ENCODE assay signal across 9 cellular contexts in the genomic region with DNA sequence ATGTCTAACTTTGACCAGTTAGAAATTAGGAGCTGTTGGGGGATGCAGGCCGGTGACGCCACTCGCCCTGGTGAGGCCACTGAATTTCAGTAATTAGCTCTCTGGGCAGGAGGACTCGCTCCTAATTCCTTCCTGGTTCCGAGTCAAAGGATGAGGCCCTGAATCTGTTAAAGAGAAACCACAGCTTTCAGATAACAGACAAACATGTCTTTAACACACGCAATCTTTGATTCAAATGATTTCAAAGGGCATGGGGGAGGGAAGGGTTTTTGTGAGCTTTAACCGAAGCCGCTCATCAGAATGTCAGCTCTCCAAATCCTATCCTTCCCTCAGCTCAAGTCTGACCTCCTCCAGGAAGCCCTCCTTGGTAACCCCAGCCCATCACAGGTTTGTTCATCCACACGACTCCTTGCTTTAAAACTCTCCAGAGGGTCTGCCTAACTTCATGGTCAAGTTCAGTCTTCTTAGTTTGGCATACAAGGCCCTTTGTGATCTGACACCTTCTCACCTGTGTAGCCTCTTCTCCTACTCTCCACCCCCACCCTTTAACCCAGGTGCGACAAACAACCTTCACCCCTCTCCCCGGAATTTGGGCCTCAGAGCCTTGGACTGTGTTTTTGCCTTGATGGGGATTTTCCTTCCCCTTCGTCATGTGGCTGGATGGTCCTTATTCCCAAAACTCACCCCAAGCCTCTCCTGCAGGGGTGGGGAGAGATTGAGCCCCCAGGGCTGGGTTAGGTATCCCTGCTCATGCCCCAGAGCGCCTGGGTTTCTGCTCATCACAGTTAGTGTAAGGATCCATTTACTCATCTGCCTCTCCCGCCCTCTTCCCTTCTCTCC. TPM values are rescaled to one million over a fixed set of nuclear protein-coding genes. Genes with fewer than 3 reads are reported as not detected.
DNase-seq lines count a peak whose midpoint lies in the region; ATAC-seq, FAIRE-seq and TF ChIP-seq lines count a peak whose summit lies in the region.
"Had no signal": no experiment of that assay in that cellular context is flagged by ENCODE, and none has a peak within 500 bp of the region (broad histone marks: within the 10 kb centered on the region; RNA-seq: fewer than 3 reads in every experiment).

No MANE protein-coding gene starts in this region.

- DNase-seq in activated CD4-positive, alpha-beta T cell treated with anti-CD3 and anti-CD28 coated beads for 36 hours = peak; percentile 44
- no peak for DNase-seq in activated CD4-positive, alpha-beta T cell treated with anti-CD3 and anti-CD28 coated beads for 48 hours
- DNase-seq in OCI-M1 (lab: John Stamatoyannopoulos, UW) (peak; percentile 75), H1 (ENCODE audit: low read depth in 1 of 2, low spot score in 2 of 2) (no peak), superior temporal gyrus (ENCODE audit: extremely low spot score) (no peak)

- no peaks in the 10 kb centered on the region for H3K9me3 ChIP-seq in H1 (ENCODE audit: insufficient read depth in 2 of 2, low read depth in 1 of 2, low read length in 1 of 2)

- H3K4me1 Mint-ChIP-seq in activated CD4-positive, alpha-beta T cell treated with anti-CD3 and anti-CD28 coated beads for 36 hours = peaks cover 86% of the 10 kb centered on the region
- H3K4me1 Mint-ChIP-seq in stimulated activated naive CD8-positive, alpha-beta T cell treated with anti-CD3 and anti-CD28 coated beads, Interleukin-15, Interleukin-2, amounts not matched to agents 100 ng/mL and 50 ng/mL, for 24 hours (ENCODE audit: low read depth) = peaks cover 87% of the 10 kb centered on the region

- no peak overlapping the region for H4K8ac ChIP-seq in H1 (ENCODE audit: extremely low read depth, insufficient read depth, low read length)

- no peak for TF ChIP-seq CTCF in H1 (IDR thresholded peaks at IDR 0.05; ENCODE audit: control extremely low read depth in 1 of 3, insufficient read depth in 1 of 3, low read depth in 1 of 3, low read length in 3 of 3)

- peak overlapping the region; percentile 100 for H3K27ac Mint-ChIP-seq in activated CD4-positive, alpha-beta T cell treated with anti-CD3 and anti-CD28 coated beads for 36 hours
- peak overlapping the region; percentile 99 for H3K27ac Mint-ChIP-seq in stimulated activated naive CD8-positive, alpha-beta T cell treated with anti-CD3 and anti-CD28 coated beads, Interleukin-15, Interleukin-2, amounts not matched to agents 100 ng/mL and 50 ng/mL, for 24 hours

- no peak overlapping the region for H2AK5ac ChIP-seq in H1 (ENCODE audit: low read depth, low read length)

- CTCF ChIA-PET in activated CD4-positive, alpha-beta T cell treated with anti-CD3 and anti-CD28 coated beads for 36 hours (lab: Charles Lee) = interaction anchor here (0.5 to 1.6 kb wide), 10 partner anchors 10 to 204 kb away, joined by 3 to 6 read pairs (median 4); a partner anchor contains a TSS
- CTCF ChIA-PET in H1 (lab: Charles Lee; ENCODE audit: partially characterized antibody) = interaction anchor here (0.6 to 1.6 kb wide), 8 partner anchors 9 to 165 kb away, joined by 3 to 9 read pairs (median 3); no protein-coding TSS in a partner anchor

- H3K36me3 ChIP-seq in H1 (ENCODE audit: control insufficient read depth in 2 of 4, insufficient read depth in 4 of 4, low read length in 3 of 4) = no peaks in the 10 kb centered on the region

- no peaks in the 10 kb centered on the region for H3K27me3 Mint-ChIP-seq in activated CD4-positive, alpha-beta T cell treated with anti-CD3 and anti-CD28 coated beads for 36 hours
- no peaks in the 10 kb centered on the region for H3K27me3 Mint-ChIP-seq in stimulated activated naive CD8-positive, alpha-beta T cell treated with anti-CD3 and anti-CD28 coated beads, Interleukin-15, Interleukin-2, amounts not matched to agents 100 ng/mL and 50 ng/mL, for 24 hours

- H3K23ac ChIP-seq in H1 (ENCODE audit: insufficient read length) = no peak overlapping the region

- H3K27ac ChIP-seq in H1 (ENCODE audit: low read depth, low read length) = no peak overlapping the region

- H3K27me3 ChIP-seq in H1 (replicated peaks in 1 of 4; ENCODE audit: control insufficient read depth in 3 of 4, extremely low read depth in 1 of 4, insufficient read depth in 3 of 4, low read length in 3 of 4) = peaks cover 0 to 21% (median 15%) of the 10 kb centered on the region in 4 experiments; a peak in 5 of 7 replicates

- no peak overlapping the region for H3K4ac ChIP-seq in H1 (replicated peaks; ENCODE audit: insufficient read length, low read depth, low read length)

- H3K14ac ChIP-seq in H1 (ENCODE audit: insufficient read length) = no peak overlapping the region

- peaks cover 0 to 6% (median 5%) of the 10 kb centered on the region in 4 experiments; a peak in 6 of 7 replicates for H3K4me1 ChIP-seq in H1 (replicated peaks in 1 of 4; ENCODE audit: control insufficient read depth in 3 of 4, insufficient read depth in 4 of 4, low read length in 3 of 4)

- TF ChIP-seq EP300 in H1 (IDR thresholded peaks at IDR 0.05; ENCODE audit: borderline replicate concordance in 1 of 2, low read depth in 2 of 2, low read length in 2 of 2) = no peak

- H3K4me2 ChIP-seq in H1 (ENCODE audit: insufficient read depth in 1 of 2, low read depth in 2 of 2, low read length in 2 of 2) = no peak overlapping the region

- 0 out of 2 replicates have a peak overlapping the region, but pooled peaks have one; percentile 48 for H2AFZ ChIP-seq in H1 (ENCODE audit: low read length)

- intact Hi-C loops in activated CD4-positive, alpha-beta T cell treated with anti-CD3 and anti-CD28 coated beads for 36 hours (cut with DNase I, micrococcal nuclease) = loop anchor here in 1 of 2 experiments (1.0 kb wide), 3 partner anchors 14 to 46 kb away; no protein-coding TSS in a partner anchor

- no peaks in the 10 kb centered on the region for H3K79me2 ChIP-seq in H1 (ENCODE audit: control insufficient read depth in 1 of 2, insufficient read depth in 2 of 2, low read length in 2 of 2)

- H4K91ac ChIP-seq in H1 (replicated peaks; ENCODE audit: insufficient read length, low read length) = no peak overlapping the region

- TF ChIP-seq RAD21 in H1 (IDR thresholded peaks at IDR 0.05 in 1 of 2, conservative IDR thresholded peaks at IDR 0.05 in 1 of 2; ENCODE audit: low read depth in 2 of 2, low read length in 2 of 2) = no peak

- WGBS in H1 (ENCODE audit: extremely low coverage in 1 of 2, insufficient coverage in 1 of 2, insufficient read length in 1 of 2, insufficient replicate concordance in 2 of 2, low coverage in 1 of 2, low lambda C conversion rate in 2 of 2, missing lambda C conversion rate in 1 of 2), 2 experiments = 86% methylated on average over 13 of the region's 14 CpGs; no CpG with 5 or more reads in 1 of the 2 experiments

- no peak overlapping the region for H3K9ac ChIP-seq in H1 (replicated peaks in 1 of 4; ENCODE audit: extremely low read depth in 1 of 4, low read depth in 3 of 4, low read length in 3 of 4)

- H3K4me3 Mint-ChIP-seq in activated CD4-positive, alpha-beta T cell treated with anti-CD3 and anti-CD28 coated beads for 36 hours = peak overlapping the region; percentile 67
- peak overlapping the region; percentile 78 for H3K4me3 Mint-ChIP-seq in stimulated activated naive CD8-positive, alpha-beta T cell treated with anti-CD3 and anti-CD28 coated beads, Interleukin-15, Interleukin-2, amounts not matched to agents 100 ng/mL and 50 ng/mL, for 24 hours

- POLR2A ChIA-PET in activated CD4-positive, alpha-beta T cell treated with anti-CD3 and anti-CD28 coated beads for 36 hours (lab: Charles Lee) = interaction anchor here (0.5 to 3.1 kb wide), 14 partner anchors 9 to 179 kb away, joined by 3 to 21 read pairs (median 4); a partner anchor contains a TSS
- POLR2A ChIA-PET in H1 (lab: Charles Lee; ENCODE audit: partially characterized antibody) = interaction anchor here (0.9 to 2.0 kb wide), 6 partner anchors 11 to 20 kb away, joined by 3 to 7 read pairs (median 4); no protein-coding TSS in a partner anchor

- peaks cover 3% of the 10 kb centered on the region; the same call in 1 of the 2 replicates for H3K23me2 ChIP-seq in H1 (ENCODE audit: low read depth, low read length)

- no peaks in the 10 kb centered on the region for H4K20me1 ChIP-seq in H1 (replicated peaks in 1 of 2; ENCODE audit: control insufficient read depth in 1 of 2, insufficient read depth in 2 of 2, low read length in 2 of 2)

- TF ChIP-seq POLR2A in H1 (IDR thresholded peaks at IDR 0.05; ENCODE audit: control extremely low read depth in 1 of 2, low read depth in 2 of 2, low read length in 2 of 2) = no peak

- H3K56ac ChIP-seq in H1 (replicated peaks; ENCODE audit: insufficient read length, low read depth, low read length) = no peak overlapping the region

- H3K18ac ChIP-seq in H1 (ENCODE audit: extremely low read depth, low read length) = no peak overlapping the region

- no peak overlapping the region for H2BK120ac ChIP-seq in H1 (replicated peaks; ENCODE audit: low read depth, low read length)

- H2BK12ac ChIP-seq in H1 (ENCODE audit: low read depth, low read length) = no peak overlapping the region; the same call in 1 of the 2 replicates

- peak; percentile 3 for ATAC-seq in activated CD4-positive, alpha-beta T cell treated with anti-CD3 and anti-CD28 coated beads for 36 hours
- ATAC-seq in HG03469 (IDR thresholded peaks at IDR 0.05; ENCODE audit: unreplicated experiment) (no peak), GM19467 (IDR thresholded peaks at IDR 0.05; ENCODE audit: unreplicated experiment) (no peak)
- ATAC-seq: esophagus mucosa had no signal

- H3K79me1 ChIP-seq in H1 (ENCODE audit: low read depth, low read length) = no peaks in the 10 kb centered on the region

- H2BK15ac ChIP-seq in H1 (ENCODE audit: low read length) = no peak overlapping the region

- FAIRE-seq in H1 (lab: Jason Lieb, UNC) = no peak

- no peak overlapping the region for H3K4me3 ChIP-seq in H1 (ENCODE audit: extremely low read depth in 1 of 4, insufficient read depth in 2 of 4, low read depth in 3 of 4, low read length in 4 of 4)

- no peak overlapping the region for H2BK20ac ChIP-seq in H1 (ENCODE audit: low read length)

- peaks cover 17% of the 10 kb centered on the region for H3K36me3 Mint-ChIP-seq in activated CD4-positive, alpha-beta T cell treated with anti-CD3 and anti-CD28 coated beads for 36 hours (ENCODE audit: low read depth)
- H3K36me3 Mint-ChIP-seq in stimulated activated naive CD8-positive, alpha-beta T cell treated with anti-CD3 and anti-CD28 coated beads, Interleukin-15, Interleukin-2, amounts not matched to agents 100 ng/mL and 50 ng/mL, for 24 hours (ENCODE audit: low read depth) = peaks cover 9% of the 10 kb centered on the region

- no peak overlapping the region for H4K5ac ChIP-seq in H1 (ENCODE audit: insufficient read length, low read depth, low read length)

- no peak overlapping the region for H2BK5ac ChIP-seq in H1 (ENCODE audit: low read depth, low read length)

- H3K9me3 Mint-ChIP-seq in activated CD4-positive, alpha-beta T cell treated with anti-CD3 and anti-CD28 coated beads for 36 hours (ENCODE audit: low read depth) = peaks cover 2% of the 10 kb centered on the region
- no peaks in the 10 kb centered on the region for H3K9me3 Mint-ChIP-seq in stimulated activated naive CD8-positive, alpha-beta T cell treated with anti-CD3 and anti-CD28 coated beads, Interleukin-15, Interleukin-2, amounts not matched to agents 100 ng/mL and 50 ng/mL, for 24 hours

RNA-seq across cellular contexts. Expression of a gene that starts 13.6 kb away (rescaled TPM):
- total RNA-seq in activated CD4-positive, alpha-beta T cell treated with anti-CD3 and anti-CD28 coated beads for 36 hours = 100 to 1,000 TPM; 168 to 169 TPM
- total RNA-seq in H1 (2021; fragmentation: NEBNext Ultra II Directional; extraction: Animal tissue kit (Norgen Biotek cat#: 25700)) = 30.2 and 31.8 TPM in 2 replicates
- polyA plus RNA-seq in H1 (2011; rRNA removed) = 28.2 and 31.0 TPM in 2 replicates
- polyA plus RNA-seq in H1 (2011; cell fraction: cytosol; rRNA removed) = 25.8 TPM
- 48.1 TPM for polyA plus RNA-seq in H1 (2011; cell fraction: nucleus; rRNA removed)
- 26.2 to 35.4 TPM (median 31.5 TPM) in 4 replicates for polyA plus RNA-seq in H1 (2012, experiment 1 of 2)
- 29.9 TPM for polyA plus RNA-seq in H1 (2012, experiment 2 of 2)
- polyA plus RNA-seq in H1 (2013, experiment 1 of 2) = 24.5 TPM
- 23.1 TPM for polyA plus RNA-seq in H1 (2013, experiment 2 of 2)
- 26.6 and 43.7 TPM in 2 replicates for polyA minus RNA-seq in H1 (2011; rRNA and poly(A)+ RNA removed)
- polyA minus RNA-seq in H1 (2011; cell fraction: cytosol; rRNA and poly(A)+ RNA removed) = 16.2 TPM
- 28.2 TPM for polyA minus RNA-seq in H1 (2011; cell fraction: nucleus; rRNA and poly(A)+ RNA removed)

RNA-seq across cellular contexts. Expression of a gene that starts 36.0 kb away (rescaled TPM):
- 100 to 1,000 TPM; 103 to 113 TPM for total RNA-seq in activated CD4-positive, alpha-beta T cell treated with anti-CD3 and anti-CD28 coated beads for 36 hours
- 1.5 and 1.6 TPM in 2 replicates for total RNA-seq in H1 (2021; fragmentation: NEBNext Ultra II Directional; extraction: Animal tissue kit (Norgen Biotek cat#: 25700))
- polyA plus RNA-seq in H1 (2011; rRNA removed) = 3.1 and 3.2 TPM in 2 replicates
- 4.9 TPM for polyA plus RNA-seq in H1 (2011; cell fraction: cytosol; rRNA removed)
- polyA plus RNA-seq in H1 (2011; cell fraction: nucleus; rRNA removed) = 7.4 TPM
- 1.8 to 3.0 TPM (median 2.2 TPM) in 4 replicates for polyA plus RNA-seq in H1 (2012, experiment 1 of 2)
- 0.80 TPM for polyA plus RNA-seq in H1 (2012, experiment 2 of 2)
- 1.2 TPM for polyA plus RNA-seq in H1 (2013, experiment 1 of 2)
- 1.1 TPM for polyA plus RNA-seq in H1 (2013, experiment 2 of 2)
- 4.5 and 4.6 TPM in 2 replicates for polyA minus RNA-seq in H1 (2011; rRNA and poly(A)+ RNA removed)
- 1.6 TPM for polyA minus RNA-seq in H1 (2011; cell fraction: cytosol; rRNA and poly(A)+ RNA removed)
- polyA minus RNA-seq in H1 (2011; cell fraction: nucleus; rRNA and poly(A)+ RNA removed) = 6.9 TPM

RNA-seq across cellular contexts. Expression of a gene that starts 47.9 kb away (rescaled TPM):
- 10 to 100 TPM; 53.5 to 58.3 TPM for total RNA-seq in activated CD4-positive, alpha-beta T cell treated with anti-CD3 and anti-CD28 coated beads for 36 hours
- total RNA-seq in H1 (2021; fragmentation: NEBNext Ultra II Directional; extraction: Animal tissue kit (Norgen Biotek cat#: 25700)) = 30.0 and 30.5 TPM in 2 replicates
- polyA plus RNA-seq in H1 (2011; rRNA removed) = 12.9 and 19.2 TPM in 2 replicates
- polyA plus RNA-seq in H1 (2011; cell fraction: cytosol; rRNA removed) = 26.0 TPM
- polyA plus RNA-seq in H1 (2011; cell fraction: nucleus; rRNA removed) = 15.8 TPM
- 18.2 to 51.8 TPM (median 31.4 TPM) in 4 replicates for polyA plus RNA-seq in H1 (2012, experiment 1 of 2)
- 9.8 TPM for polyA plus RNA-seq in H1 (2012, experiment 2 of 2)
- polyA plus RNA-seq in H1 (2013, experiment 1 of 2) = 27.6 TPM
- 28.0 TPM for polyA plus RNA-seq in H1 (2013, experiment 2 of 2)
- 18.9 and 30.8 TPM in 2 replicates for polyA minus RNA-seq in H1 (2011; rRNA and poly(A)+ RNA removed)
- polyA minus RNA-seq in H1 (2011; cell fraction: cytosol; rRNA and poly(A)+ RNA removed) = 33.9 TPM
- 15.0 TPM for polyA minus RNA-seq in H1 (2011; cell fraction: nucleus; rRNA and poly(A)+ RNA removed)

Comparison
In these comparisons a context has a peak if more than half of its experiments do, and no peak if none do; other contexts are left out.
1. DNase-seq: peak in activated CD4-positive, alpha-beta T cell treated with anti-CD3 and anti-CD28 coated beads for 36 hours (single experiment) and OCI-M1 (single experiment); none in activated CD4-positive, alpha-beta T cell treated with anti-CD3 and anti-CD28 coated beads for 48 hours (single experiment), H1 (0 of 2) and superior temporal gyrus (single experiment).
2. RNA of a gene that starts 36.0 kb away (total RNA-seq): 103 to 113 TPM in activated CD4-positive, alpha-beta T cell treated with anti-CD3 and anti-CD28 coated beads for 36 hours; 1.5 to 1.6 TPM in H1; every median in the first group is over 10 times any median in the second.